ENCODE assay signal across 25 cellular contexts in genomic region chr13:49099513-49099877, GRCh38.
DNase-seq lines count a peak whose midpoint lies in the region; ATAC-seq, FAIRE-seq and TF ChIP-seq lines count a peak whose summit lies in the region.
"Had no signal": no experiment of that assay in that cellular context is flagged by ENCODE, and none has a peak within 500 bp of the region (broad histone marks: within the 10 kb centered on the region; RNA-seq: fewer than 3 reads in every experiment).

No MANE protein-coding gene starts in this region.

- H3K36me3 Mint-ChIP-seq in natural killer cell (no peaks in the 10 kb centered on the region), astrocyte (ENCODE audit: low read depth, unreplicated experiment) (no peaks in the 10 kb centered on the region)
- H3K36me3 Mint-ChIP-seq in natural killer cell treated with Interleukin-12 subunit alpha and Interleukin-12 subunit beta and Interleukin-15 and Interleukin-18, amount 100 ng/mL, for 72 hours, result no peaks in the 10 kb centered on the region
- H3K36me3 Mint-ChIP-seq: activated naive CD4-positive, alpha-beta T cell treated with anti-CD3 and anti-CD28 coated beads, Interleukin-2, amount 50 U/mL, for 72 hours; WTC11 had no signal

- H4K20me1 ChIP-seq in astrocyte (ENCODE audit: insufficient read depth, low read length), result no peaks in the 10 kb centered on the region

- H3K4me1 Mint-ChIP-seq in natural killer cell (peaks cover 0 to 5% of the 10 kb centered on the region in 2 donors), astrocyte (ENCODE audit: low read depth, unreplicated experiment) (peaks cover 19% of the 10 kb centered on the region)
- peaks cover 6 to 8% of the 10 kb centered on the region in 2 donors for H3K4me1 Mint-ChIP-seq in natural killer cell treated with Interleukin-12 subunit alpha and Interleukin-12 subunit beta and Interleukin-15 and Interleukin-18, amount 100 ng/mL, for 72 hours (ENCODE audit: low read depth in 2 of 2)
- H3K4me1 Mint-ChIP-seq: WTC11 had no signal

- H3K9ac ChIP-seq in astrocyte (ENCODE audit: low read length) (no peak overlapping the region), mucosa of stomach (ENCODE audit: low read length) (peak overlapping the region; percentile 48)
- H3K9ac ChIP-seq: BLaER1 treated with 17β-estradiol and CSF1 and Interleukin-3, amounts not matched to agents 10 nM and 100 nM had no signal

- no peaks in the 10 kb centered on the region for H3K27me3 ChIP-seq in astrocyte (ENCODE audit: insufficient read depth, low read length)
- H3K27me3 ChIP-seq in mucosa of stomach (ENCODE audit: control insufficient read depth, insufficient read depth, low read length), result no peaks in the 10 kb centered on the region
- no peaks in the 10 kb centered on the region for H3K27me3 ChIP-seq in vagina
- H3K27me3 ChIP-seq: BLaER1 treated with 17β-estradiol and CSF1 and Interleukin-3, amounts not matched to agents 10 nM and 100 nM had no signal

- TF ChIP-seq POLR2A in vagina (IDR thresholded peaks at IDR 0.05), result no peak

- no peak overlapping the region for H2AFZ ChIP-seq in astrocyte (ENCODE audit: low read depth, low read length)

- ATAC-seq in natural killer cell (no peak), HG03354 (IDR thresholded peaks at IDR 0.05; ENCODE audit: poor library complexity, severe bottlenecking, unreplicated experiment) (no peak), HG02610 (IDR thresholded peaks at IDR 0.05; ENCODE audit: unreplicated experiment) (no peak), HG02678 (IDR thresholded peaks at IDR 0.05; ENCODE audit: unreplicated experiment) (no peak)
- no peak for ATAC-seq in natural killer cell treated with Interleukin-12 subunit alpha and Interleukin-12 subunit beta and Interleukin-15 and Interleukin-18, amount 100 ng/mL, for 72 hours
- ATAC-seq: stimulated activated memory B cell treated with anti-CD40 and anti-IgM and Interleukin-4, amounts not matched to agents 10 μg/mL and 1 μg/mL and 100 μg/mL, for 72 hours had no signal

- H3K9me3 ChIP-seq in astrocyte (ENCODE audit: insufficient read depth, low read depth, low read length), result no peaks in the 10 kb centered on the region
- H3K9me3 ChIP-seq in mucosa of stomach (ENCODE audit: control insufficient read depth, low read length), result no peaks in the 10 kb centered on the region
- H3K9me3 ChIP-seq in vagina, result no peaks in the 10 kb centered on the region
- H3K9me3 ChIP-seq: BLaER1 treated with 17β-estradiol and CSF1 and Interleukin-3, amounts not matched to agents 10 nM and 100 nM; mucosa of descending colon had no signal

- H3K27ac ChIP-seq in astrocyte (ENCODE audit: low read depth, low read length), result peak overlapping the region; percentile 51
- H3K27ac ChIP-seq in vagina, result peak overlapping the region; percentile 41
- H3K27ac ChIP-seq: BLaER1 treated with 17β-estradiol and CSF1 and Interleukin-3, amounts not matched to agents 10 nM and 100 nM; HL-60 had no signal

- H3K79me2 ChIP-seq in astrocyte (ENCODE audit: insufficient read depth, low read length), result no peaks in the 10 kb centered on the region

- no peak for DNase-seq in natural killer cell
- no peak for DNase-seq in natural killer cell treated with Interleukin-12 subunit alpha and Interleukin-12 subunit beta and Interleukin-15 and Interleukin-18, amount 100 ng/mL, for 72 hours (ENCODE audit: low spot score)
- no peak for DNase-seq in astrocyte (ENCODE audit: low read depth)
- DNase-seq in vagina (ENCODE audit: extremely low spot score in 2 of 2), result no peak
- DNase-seq: aorta; mucosa of descending colon; NCI-H1105; NCI-H2029; NCI-H2227 treated with DMSO at 0.1 percent for 48 hours; stimulated activated CD4-positive, alpha-beta T cell treated with anti-CD3 and anti-CD28 coated beads, Interleukin-4, amount 100 ng/mL, for 1 hour had no signal

- H3K36me3 ChIP-seq in astrocyte (ENCODE audit: insufficient read depth, low read length) (no peaks in the 10 kb centered on the region), mucosa of stomach (ENCODE audit: control insufficient read depth, insufficient read depth, low read length) (no peaks in the 10 kb centered on the region), vagina (no peaks in the 10 kb centered on the region)

- TF ChIP-seq CTCF in natural killer cell (IDR thresholded peaks at IDR 0.05) (peak; percentile 34), astrocyte (IDR thresholded peaks at IDR 0.05; ENCODE audit: insufficient read depth, low read depth, low read length) (peak; percentile 1), vagina (IDR thresholded peaks at IDR 0.05) (no peak)

- H3K27me3 Mint-ChIP-seq in natural killer cell (ENCODE audit: low read depth in 2 of 2), result no peaks in the 10 kb centered on the region
- H3K27me3 Mint-ChIP-seq in natural killer cell treated with Interleukin-12 subunit alpha and Interleukin-12 subunit beta and Interleukin-15 and Interleukin-18, amount 100 ng/mL, for 72 hours, result no peaks in the 10 kb centered on the region
- no peaks in the 10 kb centered on the region for H3K27me3 Mint-ChIP-seq in astrocyte (ENCODE audit: low read depth, unreplicated experiment)
- H3K27me3 Mint-ChIP-seq: IgD-negative memory B cell; progenitor cell of endocrine pancreas; stimulated activated memory B cell treated with anti-CD40 and anti-IgM and Interleukin-4, amounts not matched to agents 10 μg/mL and 1 μg/mL and 100 μg/mL, for 72 hours had no signal

- no peak overlapping the region for H3K4me3 Mint-ChIP-seq in natural killer cell
- no peak overlapping the region for H3K4me3 Mint-ChIP-seq in natural killer cell treated with Interleukin-12 subunit alpha and Interleukin-12 subunit beta and Interleukin-15 and Interleukin-18, amount 100 ng/mL, for 72 hours
- H3K4me3 Mint-ChIP-seq in astrocyte (ENCODE audit: unreplicated experiment), result no peak overlapping the region
- H3K4me3 Mint-ChIP-seq: IgD-negative memory B cell; immature natural killer cell; stimulated activated memory B cell treated with anti-CD40 and anti-IgM and Interleukin-4, amounts not matched to agents 10 μg/mL and 1 μg/mL and 100 μg/mL, for 72 hours; WTC11 had no signal

- H3K4me1 ChIP-seq in astrocyte (ENCODE audit: insufficient read depth, low read length), result peaks cover 15% of the 10 kb centered on the region
- H3K4me1 ChIP-seq in mucosa of stomach (ENCODE audit: control insufficient read depth, insufficient read depth, low read length), result peaks cover 24% of the 10 kb centered on the region
- peaks cover 32% of the 10 kb centered on the region for H3K4me1 ChIP-seq in vagina

- no peak overlapping the region for H3K4me3 ChIP-seq in astrocyte (ENCODE audit: insufficient read depth, low read depth, low read length)
- H3K4me3 ChIP-seq in mucosa of stomach (ENCODE audit: low read length), result no peak overlapping the region
- H3K4me3 ChIP-seq in vagina, result no peak overlapping the region
- H3K4me3 ChIP-seq: BLaER1 treated with 17β-estradiol and CSF1 and Interleukin-3, amounts not matched to agents 10 nM and 100 nM; mucosa of descending colon had no signal

- no peak for FAIRE-seq in astrocyte (lab: Jason Lieb, UNC)
- FAIRE-seq: GM12891, H1 had no signal

- no peak overlapping the region for H3K4me2 ChIP-seq in astrocyte (ENCODE audit: low read length)

- intact Hi-C loops in natural killer cell (cut with micrococcal nuclease), result loop anchor here (2.0 kb wide), 1 partner anchor 181 kb away; no protein-coding TSS in a partner anchor
- intact Hi-C loops in vagina (cut with DNase I), result no loop called here

- no peaks in the 10 kb centered on the region for H3K9me3 Mint-ChIP-seq in natural killer cell
- no peaks in the 10 kb centered on the region for H3K9me3 Mint-ChIP-seq in natural killer cell treated with Interleukin-12 subunit alpha and Interleukin-12 subunit beta and Interleukin-15 and Interleukin-18, amount 100 ng/mL, for 72 hours
- H3K9me3 Mint-ChIP-seq in astrocyte (ENCODE audit: unreplicated experiment), result no peaks in the 10 kb centered on the region
- H3K9me3 Mint-ChIP-seq: activated naive CD4-positive, alpha-beta T cell treated with anti-CD3 and anti-CD28 coated beads, Interleukin-2, amount 50 U/mL, for 72 hours; activated T-helper 2 cell treated with anti-CD3 and anti-CD28 coated beads, Interferon-gamma antibody, Interleukin-2, Interleukin-4, amounts not matched to agents 10 μg/mL and 5 μg/mL and 100 μg/mL, durations not matched to agents 14 hours and 24 hours and 36 hours; IgD-negative memory B cell; immature natural killer cell; stimulated activated memory B cell treated with anti-CD40 and anti-IgM and Interleukin-4, amounts not matched to agents 10 μg/mL and 1 μg/mL and 100 μg/mL, for 72 hours; WTC11 had no signal

- no peak overlapping the region for H3K27ac Mint-ChIP-seq in natural killer cell
- no peak overlapping the region for H3K27ac Mint-ChIP-seq in natural killer cell treated with Interleukin-12 subunit alpha and Interleukin-12 subunit beta and Interleukin-15 and Interleukin-18, amount 100 ng/mL, for 72 hours
- H3K27ac Mint-ChIP-seq in astrocyte (ENCODE audit: unreplicated experiment), result peak overlapping the region; percentile 3
- H3K27ac Mint-ChIP-seq: activated T-helper 2 cell treated with anti-CD3 and anti-CD28 coated beads, Interferon-gamma antibody, Interleukin-2, Interleukin-4, amounts not matched to agents 10 μg/mL and 5 μg/mL and 100 μg/mL, durations not matched to agents 14 hours and 24 hours and 36 hours; IgD-negative memory B cell; progenitor cell of endocrine pancreas; stimulated activated memory B cell treated with anti-CD40 and anti-IgM and Interleukin-4, amounts not matched to agents 10 μg/mL and 1 μg/mL and 100 μg/mL, for 72 hours; WTC11 had no signal

Comparison
In these comparisons a context has a peak if more than half of its experiments do, and no peak if none do; other contexts are left out.
1. CTCF ChIP-seq: peak in natural killer cell (single experiment) and astrocyte (single experiment); none in vagina (0 of 3).